ENCODE assay signal across 1 cellular context in the genomic region with DNA sequence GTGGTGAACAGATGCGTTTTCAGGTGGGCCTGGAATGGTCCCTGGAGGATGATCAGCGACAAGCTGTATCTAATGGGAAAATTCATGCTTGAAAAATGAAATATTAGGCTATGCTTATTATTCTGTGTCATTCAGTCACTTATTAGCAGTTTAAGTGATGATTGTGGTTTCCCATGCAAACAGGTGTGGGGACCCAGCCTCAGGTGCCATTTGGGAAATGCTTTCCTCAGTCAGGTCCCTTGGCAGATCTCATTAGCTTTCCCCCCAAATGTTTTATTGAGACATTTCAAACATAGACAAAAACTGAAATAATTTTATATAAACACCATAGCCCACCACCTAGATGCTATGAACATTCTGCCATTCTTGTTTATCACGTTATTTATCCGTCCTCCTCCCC.
TF ChIP-seq lines count a peak whose summit lies in the region.

No MANE protein-coding gene starts in this region.

TF ChIP-seq in IMR-90, 13 proteins besides CTCF, POLR2A, EP300 and RAD21:
- TF ChIP-seq MXI1 (IDR thresholded peaks at IDR 0.05; ENCODE audit: borderline replicate concordance, low read depth, low read length) = no peak
- TF ChIP-seq SMC3 (IDR thresholded peaks at IDR 0.05; ENCODE audit: low read depth, low read length) = no peak
- TF ChIP-seq, protein P1, sequence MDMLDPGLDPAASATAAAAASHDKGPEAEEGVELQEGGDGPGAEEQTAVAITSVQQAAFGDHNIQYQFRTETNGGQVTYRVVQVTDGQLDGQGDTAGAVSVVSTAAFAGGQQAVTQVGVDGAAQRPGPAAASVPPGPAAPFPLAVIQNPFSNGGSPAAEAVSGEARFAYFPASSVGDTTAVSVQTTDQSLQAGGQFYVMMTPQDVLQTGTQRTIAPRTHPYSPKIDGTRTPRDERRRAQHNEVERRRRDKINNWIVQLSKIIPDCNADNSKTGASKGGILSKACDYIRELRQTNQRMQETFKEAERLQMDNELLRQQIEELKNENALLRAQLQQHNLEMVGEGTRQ (IDR thresholded peaks at IDR 0.05; ENCODE audit: low read depth, low read length) = no peak
- no peak for TF ChIP-seq CEBPB (IDR thresholded peaks at IDR 0.05; ENCODE audit: low read depth, low read length)
- no peak for TF ChIP-seq FOS (IDR thresholded peaks at IDR 0.05; ENCODE audit: low read depth, low read length)
- TF ChIP-seq, protein P2, sequence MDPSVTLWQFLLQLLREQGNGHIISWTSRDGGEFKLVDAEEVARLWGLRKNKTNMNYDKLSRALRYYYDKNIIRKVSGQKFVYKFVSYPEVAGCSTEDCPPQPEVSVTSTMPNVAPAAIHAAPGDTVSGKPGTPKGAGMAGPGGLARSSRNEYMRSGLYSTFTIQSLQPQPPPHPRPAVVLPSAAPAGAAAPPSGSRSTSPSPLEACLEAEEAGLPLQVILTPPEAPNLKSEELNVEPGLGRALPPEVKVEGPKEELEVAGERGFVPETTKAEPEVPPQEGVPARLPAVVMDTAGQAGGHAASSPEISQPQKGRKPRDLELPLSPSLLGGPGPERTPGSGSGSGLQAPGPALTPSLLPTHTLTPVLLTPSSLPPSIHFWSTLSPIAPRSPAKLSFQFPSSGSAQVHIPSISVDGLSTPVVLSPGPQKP (IDR thresholded peaks at IDR 0.05; ENCODE audit: borderline replicate concordance, low read depth, low read length) = no peak
- TF ChIP-seq CHD1 (IDR thresholded peaks at IDR 0.05; ENCODE audit: low read depth, low read length) = no peak
- no peak for TF ChIP-seq RCOR1 (IDR thresholded peaks at IDR 0.05; ENCODE audit: insufficient replicate concordance, low read length)
